Comparison of ENCODE assay signal across 14 cellular contexts in genomic region chr11:34869425-34869824, GRCh38. TPM values are rescaled to one million over a fixed set of nuclear protein-coding genes. Genes with fewer than 3 reads are reported as not detected.
DNase-seq lines count a peak whose midpoint lies in the region; ATAC-seq and TF ChIP-seq lines count a peak whose summit lies in the region.
"Had no signal": no experiment of that assay in that cellular context is flagged by ENCODE, and none has a peak within 500 bp of the region (broad histone marks: within the 10 kb centered on the region; RNA-seq: fewer than 3 reads in every experiment).

No MANE protein-coding gene starts in this region.

- H3K9me3 ChIP-seq in PC-3 (ENCODE audit: low read length) (no peaks in the 10 kb centered on the region), right cardiac atrium (ENCODE audit: control insufficient read depth, low read length) (no peaks in the 10 kb centered on the region)
- H3K9me3 ChIP-seq: body of pancreas, spleen had no signal

- intact Hi-C loops in PC-3 (cut with micrococcal nuclease) (no loop called here), right cardiac atrium (cut with DNase I) (no loop called here)

- no peak overlapping the region for H3K9ac ChIP-seq in PC-3 (ENCODE audit: low read length)

- BruUV-seq in PC-3 (replicated peaks; lab: Mats Ljungman, UMichigan) = no TSS peak

- POLR2A ChIA-PET in BJ (lab: Charles Lee) = no interaction called here
- POLR2A ChIA-PET in PC-3 (lab: Charles Lee; ENCODE audit: unreplicated experiment) = no interaction called here

- H3K36me3 ChIP-seq in BJ (ENCODE audit: control insufficient read depth, insufficient read depth, low read length) (no peaks in the 10 kb centered on the region), H7 (replicated peaks; ENCODE audit: control insufficient read depth, insufficient read depth, low read length) (no peaks in the 10 kb centered on the region), PC-3 (ENCODE audit: low read depth, low read length) (no peaks in the 10 kb centered on the region)

- TF ChIP-seq CTCF in BJ (IDR thresholded peaks at IDR 0.05; ENCODE audit: insufficient read depth, low read depth, low read length) (0 out of 2 replicates have a peak, but pooled peaks have one; percentile 16), PC-3 (conservative IDR thresholded peaks at IDR 0.05; ENCODE audit: low read depth, low read length) (peak; percentile 28; the same call in 1 of the 2 replicates), fibroblast of villous mesenchyme (IDR thresholded peaks at IDR 0.05; ENCODE audit: insufficient read depth, low read depth, low read length) (peak; percentile 23)

- H3K27me3 ChIP-seq in BJ (ENCODE audit: control insufficient read depth, insufficient read depth, low read length) (no peaks in the 10 kb centered on the region; the same call in 1 of the 2 replicates), H7 (ENCODE audit: control insufficient read depth, insufficient read depth, low read length) (no peaks in the 10 kb centered on the region), PC-3 (ENCODE audit: low read length) (no peaks in the 10 kb centered on the region), right cardiac atrium (ENCODE audit: control insufficient read depth, insufficient read depth) (no peaks in the 10 kb centered on the region)
- H3K27me3 ChIP-seq: body of pancreas, spleen had no signal

- no peaks in the 10 kb centered on the region for H3K9me2 ChIP-seq in PC-3 (replicated peaks; ENCODE audit: low read length)

- H4K20me1 ChIP-seq in PC-3 (ENCODE audit: low read length) = no peaks in the 10 kb centered on the region

- H3K79me2 ChIP-seq in PC-3 (ENCODE audit: low read length) = no peaks in the 10 kb centered on the region

- no peak; the same call in 1 of the 2 replicates for ATAC-seq in PC-3
- ATAC-seq in GM18519 (IDR thresholded peaks at IDR 0.05; ENCODE audit: low FRiP score, unreplicated experiment) = no peak
- ATAC-seq in right cardiac atrium = no peak
- ATAC-seq: body of pancreas; naive thymus-derived CD8-positive, alpha-beta T cell had no signal

- H2AFZ ChIP-seq in PC-3 (ENCODE audit: low read length) = no peak overlapping the region

- H3F3A ChIP-seq in PC-3 (ENCODE audit: low read length, unreplicated experiment) = no peaks in the 10 kb centered on the region

- CTCF ChIA-PET in BJ (lab: Yijun Ruan, JAX) (interaction anchor here (1.6 to 1.9 kb wide), 3 partner anchors 9 to 15 kb away, joined by 3 to 5 read pairs (median 5); no protein-coding TSS in a partner anchor), PC-3 (lab: Charles Lee) (no interaction called here)

- H3K27ac ChIP-seq in PC-3 (ENCODE audit: low read length) = no peak overlapping the region
- no peak overlapping the region for H3K27ac ChIP-seq in right cardiac atrium (ENCODE audit: low read length)
- H3K27ac ChIP-seq: body of pancreas, spleen had no signal

- 70% methylated on average over 3 of the region's 3 CpGs for WGBS in right cardiac atrium

- H3K4me1 ChIP-seq in PC-3 (ENCODE audit: insufficient read depth, low read length) (no peaks in the 10 kb centered on the region), right cardiac atrium (ENCODE audit: control insufficient read depth, insufficient read depth, low read length) (no peaks in the 10 kb centered on the region)
- H3K4me1 ChIP-seq: body of pancreas had no signal

- no peak for DNase-seq in BJ (ENCODE audit: low read depth)
- peak; percentile 43 for DNase-seq in H7
- DNase-seq in PC-3 = no peak
- no peak for DNase-seq in fibroblast of villous mesenchyme (ENCODE audit: low read depth)
- no peak for DNase-seq in NOMO-1 treated with dmso at 0.1 percent for 144 hours (lab: John Stamatoyannopoulos, UW; ENCODE audit: unreplicated experiment)
- no peak for DNase-seq in right cardiac atrium
- DNase-seq in stimulated activated CD4-positive, alpha-beta T cell treated with anti-CD3 and anti-CD28 coated beads, Interleukin-4, amount 100 ng/mL, for 1 hour = no peak
- DNase-seq: activated CD4-positive, alpha-beta T cell treated with anti-CD3 and anti-CD28 coated beads for 1 hour; body of pancreas; kidney glomerular epithelial cell; naive thymus-derived CD8-positive, alpha-beta T cell; NCI-H446 treated with DMSO at 0.1 percent for 48 hours; spleen had no signal

- H3K4me3 ChIP-seq in BJ (ENCODE audit: low read depth, low read length) = no peak overlapping the region
- H3K4me3 ChIP-seq in H7 (ENCODE audit: insufficient read depth, low read depth, low read length) = no peak overlapping the region
- H3K4me3 ChIP-seq in PC-3 (ENCODE audit: low read length) = no peak overlapping the region
- no peak overlapping the region for H3K4me3 ChIP-seq in fibroblast of villous mesenchyme (ENCODE audit: low read depth, low read length)
- H3K4me3 ChIP-seq in right cardiac atrium (ENCODE audit: low read length) = no peak overlapping the region
- H3K4me3 ChIP-seq: body of pancreas, spleen had no signal

- no peak overlapping the region for H3K4me2 ChIP-seq in PC-3 (ENCODE audit: low read length)

RNA-seq across cellular contexts. Expression of gene APIP, which starts 46.8 kb away (rescaled TPM):
- 10.0 and 18.2 TPM in 2 replicates for polyA plus RNA-seq in BJ (2011; rRNA removed)
- 2.6 TPM in 2 replicates for polyA minus RNA-seq in BJ (2011; rRNA and poly(A)+ RNA removed)
- total RNA-seq in H7 (2014; rRNA removed; shearing (Covaris generic)) = 26.4 and 41.6 TPM in 2 replicates
- total RNA-seq in PC-3 (2014; rRNA removed) = 30.5 and 35.3 TPM in 2 replicates
- total RNA-seq in fibroblast of villous mesenchyme = 22.5 and 33.2 TPM in 2 replicates
- 10 to 100 TPM; 23.1 to 34.3 (median 26.7) TPM for total RNA-seq in right cardiac atrium
- 26.6 TPM for polyA plus RNA-seq in right cardiac atrium

RNA-seq across cellular contexts. Expression of gene PDHX, which starts 47.0 kb away (rescaled TPM):
- polyA plus RNA-seq in BJ (2011; rRNA removed) (21.7 and 29.7 TPM in 2 replicates), right cardiac atrium (59.5 TPM)
- polyA minus RNA-seq in BJ (2011; rRNA and poly(A)+ RNA removed) = 14.9 and 21.6 TPM in 2 replicates
- total RNA-seq in H7 (2014; rRNA removed; shearing (Covaris generic)) = 46.3 and 50.0 TPM in 2 replicates
- total RNA-seq in PC-3 (2014; rRNA removed) (20.3 and 22.7 TPM in 2 replicates), fibroblast of villous mesenchyme (32.5 and 66.9 TPM in 2 replicates), right cardiac atrium (10 to 100 TPM; 68.4 to 89.2 (median 77.3) TPM)
